1 cellular context compared by ENCODE assay signal in the genomic region with DNA sequence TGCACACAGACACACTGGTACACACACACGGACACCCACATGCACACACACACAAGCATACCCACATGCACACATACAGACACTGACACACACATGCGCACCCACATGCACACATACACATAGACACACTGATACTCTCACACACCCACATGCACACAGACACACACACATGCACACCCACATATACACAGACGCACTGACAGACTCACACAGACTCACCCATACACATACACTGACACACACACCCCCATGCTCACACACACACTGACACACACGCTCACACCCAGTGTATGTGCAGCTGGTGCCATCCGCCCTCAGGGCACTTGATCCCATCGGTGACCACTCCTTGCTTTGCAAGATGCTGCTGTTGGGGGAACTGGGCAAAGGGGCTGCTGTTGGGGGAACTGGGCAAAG.
TF ChIP-seq lines count a peak whose summit lies in the region.

No MANE protein-coding gene starts in this region.

TF ChIP-seq in IMR-90, 13 proteins besides CTCF, POLR2A, EP300 and RAD21:
- TF ChIP-seq MAFK (IDR thresholded peaks at IDR 0.05; ENCODE audit: low read depth, low read length): no peak
- TF ChIP-seq USF2 (IDR thresholded peaks at IDR 0.05; ENCODE audit: low read depth, low read length): no peak
- no peak for TF ChIP-seq BHLHE40 (IDR thresholded peaks at IDR 0.05; ENCODE audit: low read depth, low read length)
- TF ChIP-seq FOS (IDR thresholded peaks at IDR 0.05; ENCODE audit: low read depth, low read length): no peak
- no peak for TF ChIP-seq RCOR1 (IDR thresholded peaks at IDR 0.05; ENCODE audit: insufficient replicate concordance, low read length)
- no peak for TF ChIP-seq MAZ (IDR thresholded peaks at IDR 0.05; ENCODE audit: borderline replicate concordance, low read depth, low read length)
- TF ChIP-seq, protein P1, sequence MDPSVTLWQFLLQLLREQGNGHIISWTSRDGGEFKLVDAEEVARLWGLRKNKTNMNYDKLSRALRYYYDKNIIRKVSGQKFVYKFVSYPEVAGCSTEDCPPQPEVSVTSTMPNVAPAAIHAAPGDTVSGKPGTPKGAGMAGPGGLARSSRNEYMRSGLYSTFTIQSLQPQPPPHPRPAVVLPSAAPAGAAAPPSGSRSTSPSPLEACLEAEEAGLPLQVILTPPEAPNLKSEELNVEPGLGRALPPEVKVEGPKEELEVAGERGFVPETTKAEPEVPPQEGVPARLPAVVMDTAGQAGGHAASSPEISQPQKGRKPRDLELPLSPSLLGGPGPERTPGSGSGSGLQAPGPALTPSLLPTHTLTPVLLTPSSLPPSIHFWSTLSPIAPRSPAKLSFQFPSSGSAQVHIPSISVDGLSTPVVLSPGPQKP (IDR thresholded peaks at IDR 0.05; ENCODE audit: borderline replicate concordance, low read depth, low read length): no peak
- TF ChIP-seq CHD1 (IDR thresholded peaks at IDR 0.05; ENCODE audit: low read depth, low read length): no peak
- no peak for TF ChIP-seq NFE2L2 (IDR thresholded peaks at IDR 0.05; ENCODE audit: low read depth, low read length)
- TF ChIP-seq RFX5 (IDR thresholded peaks at IDR 0.05; ENCODE audit: low read depth, low read length): no peak
- no peak for TF ChIP-seq SMC3 (IDR thresholded peaks at IDR 0.05; ENCODE audit: low read depth, low read length)
